ENCODE assay signal across 8 cellular contexts in genomic region chr3:127820221-127820870, GRCh38. TPM values are rescaled to one million over a fixed set of nuclear protein-coding genes. Genes with fewer than 3 reads are reported as not detected.
DNase-seq lines count a peak whose midpoint lies in the region; ATAC-seq and TF ChIP-seq lines count a peak whose summit lies in the region.

No MANE protein-coding gene starts in this region.

- peak overlapping the region; percentile 27 to 95 (median 86) for H3K4me3 ChIP-seq in heart left ventricle
- H3K4me3 ChIP-seq in Peyer's patch = peak overlapping the region in 2 of 4 donors; percentile 74 to 99
- H3K4me3 ChIP-seq in upper lobe of right lung = peak overlapping the region; percentile 87

- DNase-seq in heart left ventricle (no peak), Right ventricle myocardium superior (no peak), Peyer's patch (no peak), foreskin keratinocyte (peak in 1 of 2 donors; percentile 51), upper lobe of right lung (peak; percentile 80), NCI-H510A (lab: John Stamatoyannopoulos, UW) (no peak)

- H3K27ac ChIP-seq in heart left ventricle (peak overlapping the region; percentile 54 to 97 (median 92)), Peyer's patch (peak overlapping the region in 3 of 4 donors; percentile 78 to 91 (median 89)), foreskin keratinocyte (peak overlapping the region; percentile 90), upper lobe of right lung (peak overlapping the region; percentile 87)

- intact Hi-C loops in heart left ventricle (cut with DNase I) = loop anchor here in 9 of 10 donors (2.0 to 10.0 kb wide), 9 partner anchors 33 to 246 kb away; partner anchors contain the start of genes ABTB1 (in 2 of the 9) and TPRA1 (in 1 of the 9)
- intact Hi-C loops in Right ventricle myocardium superior (cut with DNase I) = loop anchor here (5.0 kb wide), 2 partner anchors 123 to 148 kb away; partner anchors contain the start of gene ABTB1
- intact Hi-C loops in upper lobe of right lung (cut with DNase I) = loop anchor here (10.0 kb wide), 1 partner anchor 136 kb away; no protein-coding TSS in a partner anchor

- H3K4me1 ChIP-seq in heart left ventricle (peaks cover 10 to 71% (median 54%) of the 10 kb centered on the region in 12 donors), Peyer's patch (peaks cover 4 to 53% (median 12%) of the 10 kb centered on the region in 4 donors), foreskin keratinocyte (peaks cover 41% of the 10 kb centered on the region), upper lobe of right lung (peaks cover 55% of the 10 kb centered on the region)

- TF ChIP-seq POLR2A in heart left ventricle (IDR thresholded peaks at IDR 0.05) (no peak), Peyer's patch (IDR thresholded peaks at IDR 0.05) (peak in 1 of 2 donors; percentile 45)

- TF ChIP-seq CTCF in heart left ventricle (IDR thresholded peaks at IDR 0.05) (peak in 1 of 12 donors; percentile 7), Peyer's patch (IDR thresholded peaks at IDR 0.05) (peak in 2 of 6 experiments; percentile 23 to 27), foreskin keratinocyte (conservative IDR thresholded peaks at IDR 0.05) (peak; percentile 7), upper lobe of right lung (IDR thresholded peaks at IDR 0.05) (no peak)

- 29 to 48% (median 37%) methylated on average over 10 of the region's 10 CpGs for WGBS in heart left ventricle, 4 donors

- H3K36me3 ChIP-seq in heart left ventricle (peaks cover 0 to 49% (median 21%) of the 10 kb centered on the region in 9 donors), Peyer's patch (no peaks in the 10 kb centered on the region), upper lobe of right lung (no peaks in the 10 kb centered on the region)

- H3K9me3 ChIP-seq in heart left ventricle (no peaks in the 10 kb centered on the region), Peyer's patch (no peaks in the 10 kb centered on the region), upper lobe of right lung (no peaks in the 10 kb centered on the region)

- no peak for ATAC-seq in heart left ventricle
- ATAC-seq in Right ventricle myocardium superior (ENCODE audit: poor library complexity) = no peak
- no peak for ATAC-seq in foreskin keratinocyte
- peak; percentile 24 for ATAC-seq in upper lobe of right lung
- no peak for ATAC-seq in activated CD4-positive, CD25-positive, alpha-beta regulatory T cell treated with anti-CD3 and anti-CD28 coated beads, Interleukin-2, amount 50 U/mL, for 24 hours
- ATAC-seq in HG03045 (IDR thresholded peaks at IDR 0.05; ENCODE audit: unreplicated experiment) = no peak

- H3K27me3 ChIP-seq in heart left ventricle = no peaks in the 10 kb centered on the region
- H3K27me3 ChIP-seq in Peyer's patch = no peaks in the 10 kb centered on the region
- no peaks in the 10 kb centered on the region for H3K27me3 ChIP-seq in foreskin keratinocyte
- no peaks in the 10 kb centered on the region for H3K27me3 ChIP-seq in upper lobe of right lung

RNA-seq across cellular contexts. Expression of gene MGLL, which starts 2.0 kb away (rescaled TPM):
- total RNA-seq in heart left ventricle = 100 to 1,000 TPM in 1 of 9 donors, 10 to 100 TPM in 8; 41.8 to 119 (median 78.9) TPM
- polyA plus RNA-seq in heart left ventricle = 10 to 100 TPM; 38.5 to 90.7 TPM
- total RNA-seq in Right ventricle myocardium superior = 83.5 TPM
- total RNA-seq in Peyer's patch = 100 to 1,000 TPM in 3 of 4 donors, 10 to 100 TPM in 1; 56.1 to 180 (median 143) TPM
- total RNA-seq in foreskin keratinocyte = 48.7 and 54.9 TPM in 2 replicates
- polyA plus RNA-seq in foreskin keratinocyte = 37.9 and 39.9 TPM in 2 replicates
- 194 TPM for total RNA-seq in upper lobe of right lung
